In genomic region chr1:40039245-40039756, GRCh38 we compare ENCODE assay signal across 8 cellular contexts. TPM values are rescaled to one million over a fixed set of nuclear protein-coding genes. Genes with fewer than 3 reads are reported as not detected.
DNase-seq lines count a peak whose midpoint lies in the region; ATAC-seq, FAIRE-seq and TF ChIP-seq lines count a peak whose summit lies in the region.

No MANE protein-coding gene starts in this region.

- peak overlapping the region; percentile 94 for H3K4me3 Mint-ChIP-seq in astrocyte (ENCODE audit: unreplicated experiment)
- peak overlapping the region; percentile 85 to 89 for H3K4me3 Mint-ChIP-seq in stimulated activated naive CD8-positive, alpha-beta T cell treated with anti-CD3 and anti-CD28 coated beads, Interleukin-15, amount 100 ng/mL, for 72 hours

- no peaks in the 10 kb centered on the region for H3K9me3 Mint-ChIP-seq in astrocyte (ENCODE audit: unreplicated experiment)
- no peaks in the 10 kb centered on the region for H3K9me3 Mint-ChIP-seq in stimulated activated naive CD8-positive, alpha-beta T cell treated with anti-CD3 and anti-CD28 coated beads, Interleukin-15, amount 100 ng/mL, for 72 hours

- DNase-seq in COR-L47 (lab: John Stamatoyannopoulos, UW) (peak; percentile 100), NCI-H2081 treated with DMSO at 0.1 percent for 48 hours (lab: John Stamatoyannopoulos, UW) (peak; percentile 53), astrocyte (ENCODE audit: low read depth) (no peak), kidney (no peak), activated gamma-delta T cell (lab: John Stamatoyannopoulos, UW) (no peak)
- no peak for DNase-seq in stimulated activated naive CD8-positive, alpha-beta T cell treated with anti-CD3 and anti-CD28 coated beads, Interleukin-15, amount 100 ng/mL, for 72 hours

- H3K36me3 Mint-ChIP-seq in astrocyte (ENCODE audit: low read depth, unreplicated experiment) = peaks cover 3% of the 10 kb centered on the region

- H3K4me1 Mint-ChIP-seq in astrocyte (ENCODE audit: low read depth, unreplicated experiment) = peaks cover 37% of the 10 kb centered on the region
- H3K4me1 Mint-ChIP-seq in stimulated activated naive CD8-positive, alpha-beta T cell treated with anti-CD3 and anti-CD28 coated beads, Interleukin-15, amount 100 ng/mL, for 72 hours = peaks cover 62% of the 10 kb centered on the region

- H2AFZ ChIP-seq in astrocyte (ENCODE audit: low read depth, low read length) = peak overlapping the region; percentile 82

- H3K4me1 ChIP-seq in astrocyte (ENCODE audit: insufficient read depth, low read length) (peaks cover 38% of the 10 kb centered on the region), kidney (ENCODE audit: control insufficient read depth in 1 of 2, insufficient read depth in 1 of 2, low read depth in 1 of 2, low read length in 2 of 2) (peaks cover 16 to 22% of the 10 kb centered on the region in 2 donors)

- H3K27ac Mint-ChIP-seq in astrocyte (ENCODE audit: unreplicated experiment) = peak overlapping the region; percentile 96
- H3K27ac Mint-ChIP-seq in stimulated activated naive CD8-positive, alpha-beta T cell treated with anti-CD3 and anti-CD28 coated beads, Interleukin-15, amount 100 ng/mL, for 72 hours = peak overlapping the region; percentile 95 to 97

- ATAC-seq in GM21528 (IDR thresholded peaks at IDR 0.05; ENCODE audit: low FRiP score, unreplicated experiment) (peak; percentile 12), GM21367 (IDR thresholded peaks at IDR 0.05; ENCODE audit: unreplicated experiment) (no peak)
- no peak for ATAC-seq in stimulated activated naive CD8-positive, alpha-beta T cell treated with anti-CD3 and anti-CD28 coated beads, Interleukin-15, amount 100 ng/mL, for 72 hours

- H4K20me1 ChIP-seq in astrocyte (ENCODE audit: insufficient read depth, low read length) = peaks cover 36% of the 10 kb centered on the region

- intact Hi-C loops in kidney (cut with DNase I) = no loop called here

- H3K27ac ChIP-seq in astrocyte (ENCODE audit: low read depth, low read length) = peak overlapping the region; percentile 94
- H3K27ac ChIP-seq in kidney (ENCODE audit: low read depth in 2 of 2, low read length in 2 of 2) = peak overlapping the region; percentile 96 to 99

- no peak for FAIRE-seq in astrocyte (lab: Jason Lieb, UNC)
- FAIRE-seq in kidney (lab: Jason Lieb, UNC) = no peak

- no peaks in the 10 kb centered on the region for H3K27me3 Mint-ChIP-seq in astrocyte (ENCODE audit: low read depth, unreplicated experiment)
- H3K27me3 Mint-ChIP-seq in stimulated activated naive CD8-positive, alpha-beta T cell treated with anti-CD3 and anti-CD28 coated beads, Interleukin-15, amount 100 ng/mL, for 72 hours = no peaks in the 10 kb centered on the region

- H3K4me3 ChIP-seq in astrocyte (ENCODE audit: insufficient read depth, low read depth, low read length) (peak overlapping the region; percentile 75), kidney (ENCODE audit: low read length in 2 of 2) (peak overlapping the region; percentile 67 to 100)

- peaks cover 38% of the 10 kb centered on the region for H3K79me2 ChIP-seq in astrocyte (ENCODE audit: insufficient read depth, low read length)

- H3K9ac ChIP-seq in astrocyte (ENCODE audit: low read length) (peak overlapping the region; percentile 93), kidney (ENCODE audit: low read length in 2 of 2) (peak overlapping the region; percentile 95 to 98)

- TF ChIP-seq CTCF in astrocyte (IDR thresholded peaks at IDR 0.05; ENCODE audit: insufficient read depth, low read depth, low read length) = no peak
- TF ChIP-seq CTCF in kidney (IDR thresholded peaks at IDR 0.05; ENCODE audit: borderline replicate concordance, extremely low read depth, insufficient read depth) = peak; percentile 12

- H3K9me3 ChIP-seq in astrocyte (ENCODE audit: insufficient read depth, low read depth, low read length) = no peaks in the 10 kb centered on the region
- H3K9me3 ChIP-seq in kidney (ENCODE audit: control insufficient read depth in 1 of 2, low read length in 2 of 2) = no peaks in the 10 kb centered on the region

- H3K36me3 ChIP-seq in astrocyte (ENCODE audit: insufficient read depth, low read length) (peaks cover 6% of the 10 kb centered on the region), kidney (ENCODE audit: control insufficient read depth in 1 of 2, insufficient read depth in 2 of 2, low read length in 2 of 2) (no peaks in the 10 kb centered on the region)

- H3K4me2 ChIP-seq in astrocyte (ENCODE audit: low read length) = peak overlapping the region; percentile 94

- H3K27me3 ChIP-seq in astrocyte (ENCODE audit: insufficient read depth, low read length) = no peaks in the 10 kb centered on the region

RNA-seq across cellular contexts. Expression of gene CAP1, which starts 1.2 kb away (rescaled TPM):
- 929 and 930 TPM in 2 replicates for total RNA-seq in astrocyte
- total RNA-seq in kidney = 328 TPM
- polyA plus RNA-seq in kidney (ENCODE audit: insufficient read depth, low read depth, low replicate concordance) = 128 TPM

RNA-seq across cellular contexts. Expression of gene PPT1, which starts 57.8 kb away (rescaled TPM):
- total RNA-seq in astrocyte (33.1 and 37.0 TPM in 2 replicates), kidney (95.5 TPM)
- 110 TPM for polyA plus RNA-seq in kidney (ENCODE audit: insufficient read depth, low read depth, low replicate concordance)

Comparison
In these comparisons a context has a peak if more than half of its experiments do, and no peak if none do; other contexts are left out.
1. DNase-seq: peak in COR-L47 (single experiment) and NCI-H2081 treated with DMSO at 0.1 percent for 48 hours (single experiment); none in astrocyte (single experiment), kidney (single experiment), stimulated activated naive CD8-positive, alpha-beta T cell treated with anti-CD3 and anti-CD28 coated beads, Interleukin-15, amount 100 ng/mL, for 72 hours (0 of 2) and activated gamma-delta T cell (single experiment).